26 cellular contexts compared by ENCODE assay signal in genomic region chr15:33326908-33327307, GRCh38. TPM values are rescaled to one million over a fixed set of nuclear protein-coding genes. Genes with fewer than 3 reads are reported as not detected.
"Had no signal": no experiment of that assay in that cellular context is flagged by ENCODE, and none has a peak within 500 bp of the region (broad histone marks: within the 10 kb centered on the region; RNA-seq: fewer than 3 reads in every experiment).

No MANE protein-coding gene starts in this region.

- H3K4me3 ChIP-seq: neural progenitor cell, ovary, prostate gland, right lobe of liver, sigmoid colon, stomach, thoracic aorta, thyroid gland, tibial nerve, upper lobe of right lung, uterus had no signal

- H3K4me2 ChIP-seq: neural progenitor cell had no signal

- H3K4me1 ChIP-seq: parathyroid adenoma, prostate gland, right lobe of liver, sigmoid colon, stomach, thyroid gland, tibial nerve, upper lobe of right lung, uterus had no signal

- H3K27me3 ChIP-seq: neural progenitor cell, ovary, right lobe of liver, sigmoid colon, stomach, thyroid gland, tibial nerve, upper lobe of right lung, uterus had no signal

- DNase-seq: naive thymus-derived CD4-positive, alpha-beta T cell; natural killer cell; occipital lobe; ovary; posterior cingulate gyrus; right cardiac atrium; right lobe of liver; sigmoid colon; small intestine; stimulated activated CD4-positive, alpha-beta T cell treated with anti-CD3 and anti-CD28 coated beads, Interleukin-15, amount 100 ng/mL, for 24 hours; stimulated activated CD4-positive, alpha-beta T cell treated with anti-CD3 and anti-CD28 coated beads, Interleukin-2, amount 100 ng/mL, for 24 hours; stimulated activated CD4-positive, alpha-beta T cell treated with anti-CD3 and anti-CD28 coated beads, Interleukin-2, amount 100 ng/mL, for 48 hours; stimulated activated CD4-positive, alpha-beta T cell treated with anti-CD3 and anti-CD28 coated beads, Interleukin-4, amount 100 ng/mL, for 24 hours; stimulated activated naive B cell treated with anti-CD40 and anti-IgM and Interleukin-4, amounts not matched to agents 10 μg/mL and 1 μg/mL and 100 μg/mL, for 72 hours; stimulated activated naive CD4-positive, alpha-beta T cell treated with Interleukin-2 at 50 U/mL for 16 hours; stomach; thyroid gland; upper lobe of right lung; uterus had no signal

- H3K9ac ChIP-seq: neural progenitor cell, parathyroid adenoma had no signal

- H3K27ac ChIP-seq: neural progenitor cell, ovary, parathyroid adenoma, prostate gland, right lobe of liver, sigmoid colon, stomach, thoracic aorta, thyroid gland, tibial nerve, upper lobe of right lung, uterus had no signal

- ATAC-seq: naive thymus-derived CD4-positive, alpha-beta T cell; natural killer cell; right cardiac atrium; right lobe of liver; stimulated activated effector memory CD8-positive, alpha-beta T cell treated with anti-CD3 and anti-CD28 coated beads, Interleukin-12 subunit alpha, Interleukin-12 subunit beta, amount 100 ng/mL, for 72 hours; stimulated activated naive B cell treated with anti-CD40 and anti-IgM and Interleukin-4, amounts not matched to agents 10 μg/mL and 1 μg/mL and 100 μg/mL, for 72 hours; upper lobe of right lung had no signal

- H3K36me3 ChIP-seq: neural progenitor cell, ovary, prostate gland, right lobe of liver, sigmoid colon, stomach, thoracic aorta, thyroid gland, tibial nerve, upper lobe of right lung, uterus had no signal

- H3K9me3 ChIP-seq: ovary, prostate gland, right lobe of liver, sigmoid colon, stomach, thoracic aorta, thyroid gland, tibial nerve, upper lobe of right lung, uterus had no signal

RNA-seq across cellular contexts. Expression of gene RYR3, which starts 16.1 kb away (rescaled TPM):
- total RNA-seq: osteoblast had no signal
